Comparison of ENCODE assay signal across 19 cellular contexts in the genomic region with DNA sequence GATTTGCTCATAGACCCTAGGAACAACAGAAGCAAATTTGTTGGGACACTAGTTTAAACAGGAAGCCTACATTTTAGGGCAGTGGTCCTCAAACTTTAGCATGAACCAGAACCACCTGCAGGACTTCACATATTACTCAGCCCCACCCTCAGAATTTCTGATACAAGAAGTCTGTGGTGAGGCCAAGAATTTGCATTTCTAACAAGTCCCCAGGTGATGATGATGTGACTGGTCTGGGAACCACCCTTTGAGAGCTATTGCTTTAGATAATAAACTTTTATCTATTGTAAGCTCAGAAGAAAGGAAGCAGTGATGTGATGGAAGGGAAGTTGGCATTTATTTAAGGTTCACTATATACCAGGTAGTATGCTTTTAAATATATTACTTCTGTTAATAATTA.
DNase-seq lines count a peak whose midpoint lies in the region; ATAC-seq, FAIRE-seq and TF ChIP-seq lines count a peak whose summit lies in the region.
"Had no signal": no experiment of that assay in that cellular context is flagged by ENCODE, and none has a peak within 500 bp of the region (broad histone marks: within the 10 kb centered on the region; RNA-seq: fewer than 3 reads in every experiment).

No MANE protein-coding gene starts in this region.

- no peaks in the 10 kb centered on the region for H3K9me3 Mint-ChIP-seq in stimulated activated memory B cell treated with anti-CD40 and anti-IgM and Interleukin-4, amounts not matched to agents 10 μg/mL and 1 μg/mL and 100 μg/mL, for 72 hours
- H3K9me3 Mint-ChIP-seq in activated naive CD4-positive, alpha-beta T cell treated with anti-CD3 and anti-CD28 coated beads, Interleukin-2, amount 50 U/mL, for 72 hours = no peaks in the 10 kb centered on the region
- H3K9me3 Mint-ChIP-seq: activated naive CD4-positive, alpha-beta T cell treated with anti-CD3 and anti-CD28 coated beads, Interleukin-2, amount 50 U/mL, for 24 hours; neural progenitor cell; T-cell had no signal

- DNase-seq in activated CD4-positive, alpha-beta T cell treated with anti-CD3 and anti-CD28 coated beads, Interleukin-2, amount 50 U/mL, for 48 hours = no peak
- no peak for DNase-seq in activated naive CD4-positive, alpha-beta T cell treated with anti-CD3 and anti-CD28 coated beads, Interleukin-2, amount 50 U/mL, for 72 hours (ENCODE audit: low spot score in 2 of 2)
- DNase-seq in GM19239 (ENCODE audit: insufficient read length, low spot score) (no peak), GM10266 (ENCODE audit: extremely low spot score) (no peak)
- DNase-seq: activated CD4-positive, alpha-beta T cell treated with anti-CD3 and anti-CD28 coated beads, Interleukin-2, amount 50 U/mL, for 4 hours; body of pancreas; COR-L47; hypothalamus; IMR-90; NCI-H1930; T-cell; upper lobe of left lung had no signal

- no peaks in the 10 kb centered on the region for H3K4me1 Mint-ChIP-seq in stimulated activated memory B cell treated with anti-CD40 and anti-IgM and Interleukin-4, amounts not matched to agents 10 μg/mL and 1 μg/mL and 100 μg/mL, for 72 hours
- H3K4me1 Mint-ChIP-seq: activated naive CD4-positive, alpha-beta T cell treated with anti-CD3 and anti-CD28 coated beads, Interleukin-2, amount 50 U/mL, for 24 hours; neural progenitor cell; stimulated activated effector memory CD8-positive, alpha-beta T cell treated with anti-CD3 and anti-CD28 coated beads, Interleukin-12 subunit alpha, Interleukin-12 subunit beta, amount 100 ng/mL, for 72 hours; T-cell had no signal

- peaks cover 8% of the 10 kb centered on the region for H3K27me3 Mint-ChIP-seq in stimulated activated memory B cell treated with anti-CD40 and anti-IgM and Interleukin-4, amounts not matched to agents 10 μg/mL and 1 μg/mL and 100 μg/mL, for 72 hours
- H3K27me3 Mint-ChIP-seq: T-cell had no signal

- no peak overlapping the region for H3K4me3 Mint-ChIP-seq in stimulated activated memory B cell treated with anti-CD40 and anti-IgM and Interleukin-4, amounts not matched to agents 10 μg/mL and 1 μg/mL and 100 μg/mL, for 72 hours
- H3K4me3 Mint-ChIP-seq: activated naive CD4-positive, alpha-beta T cell treated with anti-CD3 and anti-CD28 coated beads, Interleukin-2, amount 50 U/mL, for 24 hours; neural progenitor cell; stimulated activated effector memory CD8-positive, alpha-beta T cell treated with anti-CD3 and anti-CD28 coated beads, Interleukin-12 subunit alpha, Interleukin-12 subunit beta, amount 100 ng/mL, for 72 hours; T-cell had no signal

- ATAC-seq in GM19025 (IDR thresholded peaks at IDR 0.05; ENCODE audit: low read depth, unreplicated experiment) (peak; percentile 47), HG02623 (IDR thresholded peaks at IDR 0.05; ENCODE audit: unreplicated experiment) (peak; percentile 84), HG03175 (IDR thresholded peaks at IDR 0.05; ENCODE audit: unreplicated experiment) (peak; percentile 79)
- peak; percentile 71 for ATAC-seq in stimulated activated memory B cell treated with anti-CD40 and anti-IgM and Interleukin-4, amounts not matched to agents 10 μg/mL and 1 μg/mL and 100 μg/mL, for 72 hours
- no peak for ATAC-seq in activated naive CD4-positive, alpha-beta T cell treated with anti-CD3 and anti-CD28 coated beads, Interleukin-2, amount 50 U/mL, for 72 hours
- ATAC-seq: body of pancreas; stimulated activated effector memory CD8-positive, alpha-beta T cell treated with anti-CD3 and anti-CD28 coated beads, Interleukin-12 subunit alpha, Interleukin-12 subunit beta, amount 100 ng/mL, for 72 hours; T-cell had no signal

- no peak for TF ChIP-seq CTCF in GM10266 (IDR thresholded peaks at IDR 0.05; ENCODE audit: control insufficient read depth, insufficient read depth, low read depth, missing control alignments)

- no peaks in the 10 kb centered on the region for H3K36me3 Mint-ChIP-seq in stimulated activated memory B cell treated with anti-CD40 and anti-IgM and Interleukin-4, amounts not matched to agents 10 μg/mL and 1 μg/mL and 100 μg/mL, for 72 hours
- H3K36me3 Mint-ChIP-seq in activated naive CD4-positive, alpha-beta T cell treated with anti-CD3 and anti-CD28 coated beads, Interleukin-2, amount 50 U/mL, for 72 hours = no peaks in the 10 kb centered on the region
- H3K36me3 Mint-ChIP-seq: activated naive CD4-positive, alpha-beta T cell treated with anti-CD3 and anti-CD28 coated beads, Interleukin-2, amount 50 U/mL, for 24 hours; neural progenitor cell; stimulated activated effector memory CD8-positive, alpha-beta T cell treated with anti-CD3 and anti-CD28 coated beads, Interleukin-12 subunit alpha, Interleukin-12 subunit beta, amount 100 ng/mL, for 72 hours; T-cell had no signal

- H3K27ac Mint-ChIP-seq in stimulated activated memory B cell treated with anti-CD40 and anti-IgM and Interleukin-4, amounts not matched to agents 10 μg/mL and 1 μg/mL and 100 μg/mL, for 72 hours = no peak overlapping the region
- no peak overlapping the region for H3K27ac Mint-ChIP-seq in activated naive CD4-positive, alpha-beta T cell treated with anti-CD3 and anti-CD28 coated beads, Interleukin-2, amount 50 U/mL, for 72 hours
- H3K27ac Mint-ChIP-seq: activated naive CD4-positive, alpha-beta T cell treated with anti-CD3 and anti-CD28 coated beads, Interleukin-2, amount 50 U/mL, for 24 hours; neural progenitor cell; stimulated activated effector memory CD8-positive, alpha-beta T cell treated with anti-CD3 and anti-CD28 coated beads, Interleukin-12 subunit alpha, Interleukin-12 subunit beta, amount 100 ng/mL, for 72 hours; T-cell had no signal

- no peak for FAIRE-seq in GM19239 (lab: Jason Lieb, UNC)

Comparison
In these comparisons a context has a peak if more than half of its experiments do, and no peak if none do; other contexts are left out.
1. ATAC-seq: peak in GM19025 (single experiment), HG02623 (single experiment), HG03175 (single experiment) and stimulated activated memory B cell treated with anti-CD40 and anti-IgM and Interleukin-4, amounts not matched to agents 10 μg/mL and 1 μg/mL and 100 μg/mL, for 72 hours (single experiment); none in activated naive CD4-positive, alpha-beta T cell treated with anti-CD3 and anti-CD28 coated beads, Interleukin-2, amount 50 U/mL, for 72 hours (0 of 2).